8 cellular contexts compared by ENCODE assay signal in genomic region chr3:150372320-150373118, GRCh38.
A peak's percentile ranks its signal among the peaks of the same experiment; 100 is the strongest.
DNase-seq lines count a peak whose midpoint lies in the region; ATAC-seq and TF ChIP-seq lines count a peak whose summit lies in the region.

No MANE protein-coding gene starts in this region.

- H3K4me3 ChIP-seq in fibroblast of mammary gland (ENCODE audit: control insufficient read depth, low read depth, low read length) (no peak overlapping the region), stomach smooth muscle (ENCODE audit: low read length in 2 of 2) (peak overlapping the region in 1 of 2 donors; percentile 26)

- H3K9ac ChIP-seq in stomach smooth muscle (ENCODE audit: low read length in 2 of 2) = no peak overlapping the region

- TF ChIP-seq CTCF in GM20000 (IDR thresholded peaks at IDR 0.05; ENCODE audit: extremely low read depth, missing control alignments) (no peak), fibroblast of mammary gland (conservative IDR thresholded peaks at IDR 0.05; ENCODE audit: control insufficient read depth, insufficient read depth, low read depth, low read length) (peak; percentile 37)

- peaks cover 8% of the 10 kb centered on the region for H3K4me1 ChIP-seq in stomach smooth muscle (ENCODE audit: control insufficient read depth, insufficient read depth, low read length)

- DNase-seq in GM20000 (ENCODE audit: low spot score) = peak; percentile 14
- peak; percentile 18 for DNase-seq in OCI-M1 (lab: John Stamatoyannopoulos, UW)
- DNase-seq in fibroblast of mammary gland (ENCODE audit: low read depth) = peak; percentile 20
- no peak for DNase-seq in activated T-cell treated with anti-CD3 and anti-CD28 coated beads, Interleukin-2, amount 50 U/mL, for 48 hours
- DNase-seq in DMS53 treated with DMSO at 0.1 percent for 48 hours (lab: John Stamatoyannopoulos, UW; ENCODE audit: unreplicated experiment) = no peak
- no peak for DNase-seq in NOMO-1 treated with dmso at 0.1 percent for 144 hours (lab: John Stamatoyannopoulos, UW; ENCODE audit: unreplicated experiment)

- no peaks in the 10 kb centered on the region for H3K9me3 ChIP-seq in stomach smooth muscle (ENCODE audit: control insufficient read depth in 2 of 2, low read length in 2 of 2)

- H3K27ac ChIP-seq in stomach smooth muscle (ENCODE audit: low read length) = peak overlapping the region; percentile 80

- no peaks in the 10 kb centered on the region for H3K36me3 ChIP-seq in stomach smooth muscle (ENCODE audit: control insufficient read depth in 2 of 2, insufficient read depth in 2 of 2, low read length in 2 of 2)

- ATAC-seq in activated CD4-positive, CD25-positive, alpha-beta regulatory T cell treated with anti-CD3 and anti-CD28 coated beads, Interleukin-2, amount 50 U/mL, for 24 hours = no peak

- H3K27me3 ChIP-seq in stomach smooth muscle (ENCODE audit: control insufficient read depth in 1 of 2, insufficient read depth in 2 of 2, low read length in 2 of 2) = no peaks in the 10 kb centered on the region

Comparison
In these comparisons a context has a peak if more than half of its experiments do, and no peak if none do; other contexts are left out.
1. DNase-seq: peak in GM20000 (single experiment), OCI-M1 (single experiment) and fibroblast of mammary gland (single experiment); none in activated T-cell treated with anti-CD3 and anti-CD28 coated beads, Interleukin-2, amount 50 U/mL, for 48 hours (0 of 2), DMS53 treated with DMSO at 0.1 percent for 48 hours (single experiment) and NOMO-1 treated with dmso at 0.1 percent for 144 hours (single experiment).